In the genomic region with DNA sequence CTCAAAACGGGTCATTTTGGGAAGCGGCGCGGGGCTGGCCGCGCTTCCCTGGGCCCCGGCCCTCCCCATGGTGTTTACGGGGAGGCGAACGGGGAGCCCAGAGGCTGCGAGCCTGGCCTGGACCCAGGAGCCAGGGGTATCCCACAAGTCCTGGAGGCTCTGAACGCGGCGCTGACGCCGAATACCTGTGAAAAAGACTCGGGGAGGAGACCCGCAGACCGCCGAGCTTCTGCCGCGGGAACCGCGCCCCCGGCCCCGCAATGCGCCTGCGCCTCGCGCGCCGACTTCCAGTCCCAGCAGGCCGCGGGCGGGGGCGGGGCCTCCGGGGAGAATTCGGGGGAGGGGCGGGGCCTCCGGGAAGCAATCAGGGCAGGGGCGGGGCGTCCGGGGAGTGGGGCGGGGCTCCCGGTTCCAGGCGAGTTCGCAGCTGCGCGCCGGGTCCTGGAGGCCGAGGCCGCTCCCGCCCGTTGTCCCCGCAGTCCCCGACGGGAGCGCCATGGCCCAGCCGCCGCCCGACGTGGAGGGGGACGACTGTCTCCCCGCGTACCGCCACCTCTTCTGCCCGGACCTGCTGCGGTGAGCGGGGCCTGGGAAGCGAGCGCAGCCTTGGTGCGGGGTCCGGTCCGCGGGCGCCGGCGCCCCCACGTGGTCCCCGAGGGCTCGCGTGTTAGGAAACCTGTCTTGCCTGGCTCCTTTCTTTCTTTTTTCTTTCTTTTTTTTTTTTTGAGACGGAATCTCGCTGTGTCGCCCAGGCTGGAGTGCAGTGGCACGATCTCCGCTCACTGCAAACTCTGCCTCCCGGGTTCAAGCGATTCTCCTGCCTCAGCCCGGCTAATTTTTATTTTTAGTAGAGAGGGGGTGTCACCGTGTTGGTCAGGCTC, we compare ENCODE assay signal across 1 cellular context.
A peak's percentile ranks its signal among the peaks of the same experiment; 100 is the strongest.
TF ChIP-seq lines count a peak whose summit lies in the region.

TSS of gene DECR2 (plus strand) at position 418 of the 881 bp plus-strand sequence. CDS start at position 497, 79 bp downstream.

TF ChIP-seq in HEK293, 187 proteins besides CTCF, POLR2A, EP300 and RAD21 (continued from another document):
- TF ChIP-seq ZNF280C (tag by site-specific recombination; IDR thresholded peaks at IDR 0.05) (no peak), EGR2 (tag by site-specific recombination; IDR thresholded peaks at IDR 0.05; ENCODE audit: low read depth) (0 out of 2 replicates have a peak, but pooled peaks have one; percentile 6), ZNF501 (tag by site-specific recombination; IDR thresholded peaks at IDR 0.05) (0 out of 2 replicates have a peak, but pooled peaks have one; percentile 5), GLI4 (tag by site-specific recombination; IDR thresholded peaks at IDR 0.05) (no peak), ZFHX2 (tag by site-specific recombination; conservative IDR thresholded peaks at IDR 0.05) (no peak; the same call in 1 of the 2 replicates), ZNF777 (tag by site-specific recombination; IDR thresholded peaks at IDR 0.05; ENCODE audit: borderline replicate concordance) (peak; percentile 96), ZNF132 (tag by site-specific recombination; IDR thresholded peaks at IDR 0.05; ENCODE audit: borderline replicate concordance) (no peak), PRDM10 (tag by site-specific recombination; IDR thresholded peaks at IDR 0.05) (no peak)
- TF ChIP-seq, protein P1, sequence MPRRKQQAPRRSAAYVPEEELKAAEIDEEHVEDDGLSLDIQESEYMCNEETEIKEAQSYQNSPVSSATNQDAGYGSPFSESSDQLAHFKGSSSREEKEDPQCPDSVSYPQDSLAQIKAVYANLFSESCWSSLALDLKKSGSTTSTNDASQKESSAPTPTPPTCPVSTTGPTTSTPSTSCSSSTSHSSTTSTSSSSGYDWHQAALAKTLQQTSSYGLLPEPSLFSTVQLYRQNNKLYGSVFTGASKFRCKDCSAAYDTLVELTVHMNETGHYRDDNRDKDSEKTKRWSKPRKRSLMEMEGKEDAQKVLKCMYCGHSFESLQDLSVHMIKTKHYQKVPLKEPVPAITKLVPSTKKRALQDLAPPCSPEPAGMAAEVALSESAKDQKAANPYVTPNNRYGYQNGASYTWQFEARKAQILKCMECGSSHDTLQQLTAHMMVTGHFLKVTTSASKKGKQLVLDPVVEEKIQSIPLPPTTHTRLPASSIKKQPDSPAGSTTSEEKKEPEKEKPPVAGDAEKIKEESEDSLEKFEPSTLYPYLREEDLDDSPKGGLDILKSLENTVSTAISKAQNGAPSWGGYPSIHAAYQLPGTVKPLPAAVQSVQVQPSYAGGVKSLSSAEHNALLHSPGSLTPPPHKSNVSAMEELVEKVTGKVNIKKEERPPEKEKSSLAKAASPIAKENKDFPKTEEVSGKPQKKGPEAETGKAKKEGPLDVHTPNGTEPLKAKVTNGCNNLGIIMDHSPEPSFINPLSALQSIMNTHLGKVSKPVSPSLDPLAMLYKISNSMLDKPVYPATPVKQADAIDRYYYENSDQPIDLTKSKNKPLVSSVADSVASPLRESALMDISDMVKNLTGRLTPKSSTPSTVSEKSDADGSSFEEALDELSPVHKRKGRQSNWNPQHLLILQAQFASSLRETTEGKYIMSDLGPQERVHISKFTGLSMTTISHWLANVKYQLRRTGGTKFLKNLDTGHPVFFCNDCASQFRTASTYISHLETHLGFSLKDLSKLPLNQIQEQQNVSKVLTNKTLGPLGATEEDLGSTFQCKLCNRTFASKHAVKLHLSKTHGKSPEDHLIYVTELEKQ (tag by site-specific recombination; IDR thresholded peaks at IDR 0.05; ENCODE audit: borderline replicate concordance) = no peak
- TF ChIP-seq, protein P2, sequence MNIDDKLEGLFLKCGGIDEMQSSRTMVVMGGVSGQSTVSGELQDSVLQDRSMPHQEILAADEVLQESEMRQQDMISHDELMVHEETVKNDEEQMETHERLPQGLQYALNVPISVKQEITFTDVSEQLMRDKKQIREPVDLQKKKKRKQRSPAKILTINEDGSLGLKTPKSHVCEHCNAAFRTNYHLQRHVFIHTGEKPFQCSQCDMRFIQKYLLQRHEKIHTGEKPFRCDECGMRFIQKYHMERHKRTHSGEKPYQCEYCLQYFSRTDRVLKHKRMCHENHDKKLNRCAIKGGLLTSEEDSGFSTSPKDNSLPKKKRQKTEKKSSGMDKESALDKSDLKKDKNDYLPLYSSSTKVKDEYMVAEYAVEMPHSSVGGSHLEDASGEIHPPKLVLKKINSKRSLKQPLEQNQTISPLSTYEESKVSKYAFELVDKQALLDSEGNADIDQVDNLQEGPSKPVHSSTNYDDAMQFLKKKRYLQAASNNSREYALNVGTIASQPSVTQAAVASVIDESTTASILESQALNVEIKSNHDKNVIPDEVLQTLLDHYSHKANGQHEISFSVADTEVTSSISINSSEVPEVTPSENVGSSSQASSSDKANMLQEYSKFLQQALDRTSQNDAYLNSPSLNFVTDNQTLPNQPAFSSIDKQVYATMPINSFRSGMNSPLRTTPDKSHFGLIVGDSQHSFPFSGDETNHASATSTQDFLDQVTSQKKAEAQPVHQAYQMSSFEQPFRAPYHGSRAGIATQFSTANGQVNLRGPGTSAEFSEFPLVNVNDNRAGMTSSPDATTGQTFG (tag by site-specific recombination; IDR thresholded peaks at IDR 0.05; ENCODE audit: borderline replicate concordance) = 0 out of 2 replicates have a peak, but pooled peaks have one; percentile 39
